Comparison of ENCODE assay signal across 36 cellular contexts in genomic region chr1:175019524-175019923, GRCh38. TPM values are rescaled to one million over a fixed set of nuclear protein-coding genes. Genes with fewer than 3 reads are reported as not detected.
"Had no signal": no experiment of that assay in that cellular context is flagged by ENCODE, and none has a peak within 500 bp of the region (broad histone marks: within the 10 kb centered on the region; RNA-seq: fewer than 3 reads in every experiment).

No MANE protein-coding gene starts in this region.

- H3K9me3 Mint-ChIP-seq: activated CD4-positive, alpha-beta memory T cell treated with anti-CD3 and anti-CD28 coated beads for 36 hours; activated naive CD8-positive, alpha-beta T cell treated with anti-CD3 and anti-CD28 coated beads, Interleukin-2, amount 10 ng/mL, durations not matched to agents 7 days and 5 days; activated T-cell treated with anti-CD3 and anti-CD28 coated beads, Interleukin-2, amount 50 U/mL, for 72 hours; activated T-helper 17 cell treated with anti-CD3 and anti-CD28 coated beads, Interleukin-2, amount 50 U/mL, for 72 hours; T-helper 1 cell treated with Interleukin-12 subunit alpha and Interleukin-12 subunit beta and Interleukin-4 antibody, amounts not matched to agents 30 μg/mL and 1 μg/mL, for 36 hours had no signal

- DNase-seq: activated B cell treated with CpG ODN at 0.5 μM for 24 hours; activated CD4-positive, alpha-beta memory T cell treated with anti-CD3 and anti-CD28 coated beads for 36 hours; activated CD4-positive, alpha-beta T cell treated with anti-CD3 and anti-CD28 coated beads for 4 hours; activated CD4-positive, alpha-beta T cell treated with anti-CD3 and anti-CD28 coated beads, Interleukin-2, amount 10 ng/mL, durations not matched to agents 24 days and 14 days; activated CD4-positive, alpha-beta T cell treated with anti-CD3 and anti-CD28 coated beads, Interleukin-2, amount 50 U/mL, for 1 hour; activated CD4-positive, alpha-beta T cell treated with anti-CD3 and anti-CD28 coated beads, Interleukin-2, amount 50 U/mL, for 4 hours; activated CD4-positive, CD25-positive, alpha-beta regulatory T cell treated with anti-CD3 and anti-CD28 coated beads, Interleukin-2, amount 50 U/mL, for 72 hours; activated CD8-positive, alpha-beta memory T cell treated with anti-CD3 and anti-CD28 coated beads, Interleukin-2, amount 50 U/mL, for 4 hours; activated effector memory CD4-positive, alpha-beta T cell treated with anti-CD3 and anti-CD28 coated beads, Interleukin-2, amount 50 U/mL, for 16 hours; activated gamma-delta T cell treated with Interleukin-2 at 50 U/mL for 16 hours; activated naive CD4-positive, alpha-beta T cell; activated naive CD4-positive, alpha-beta T cell treated with anti-CD3 and anti-CD28 coated beads for 36 hours; activated naive CD4-positive, alpha-beta T cell treated with anti-CD3 and anti-CD28 coated beads, Interleukin-2, amount 50 U/mL, for 16 hours; activated naive CD8-positive, alpha-beta T cell treated with anti-CD3 and anti-CD28 coated beads, Interleukin-2, amount 10 ng/mL, durations not matched to agents 7 days and 5 days; activated T-cell treated with anti-CD3 and anti-CD28 coated beads for 4 hours; activated T-cell treated with anti-CD3 and anti-CD28 coated beads, Interleukin-2, amount 50 U/mL, for 1 hour; activated T-cell treated with anti-CD3 and anti-CD28 coated beads, Interleukin-2, amount 50 U/mL, for 72 hours; adrenal gland; amniotic stem cell; aorta; body of pancreas; brain microvascular endothelial cell; central memory CD4-positive, alpha-beta T cell; SW 1271; T-helper 1 cell; T-helper 2 cell; T-helper 9 cell had no signal

- H3K36me3 ChIP-seq: breast epithelium had no signal

- FAIRE-seq: astrocyte had no signal

- H3K9me3 ChIP-seq: adrenal gland, body of pancreas, breast epithelium had no signal

- ATAC-seq: activated naive CD4-positive, alpha-beta T cell treated with anti-CD3 and anti-CD28 coated beads, Interleukin-2, amount 50 U/mL, for 72 hours; activated T-cell treated with anti-CD3 and anti-CD28 coated beads, Interleukin-2, amount 50 U/mL, for 72 hours; activated T-helper 17 cell treated with anti-CD3 and anti-CD28 coated beads, Interleukin-2, amount 50 U/mL, for 72 hours; body of pancreas had no signal

- H3K27me3 Mint-ChIP-seq: activated B cell treated with CpG ODN at 0.5 μM for 24 hours; activated CD4-positive, alpha-beta memory T cell treated with anti-CD3 and anti-CD28 coated beads for 36 hours; activated CD4-positive, alpha-beta T cell treated with anti-CD3 and anti-CD28 coated beads, Interleukin-2, amount 10 ng/mL, durations not matched to agents 24 days and 14 days; activated naive CD8-positive, alpha-beta T cell treated with anti-CD3 and anti-CD28 coated beads, Interleukin-2, amount 10 ng/mL, durations not matched to agents 7 days and 5 days; activated T-helper 17 cell treated with anti-CD3 and anti-CD28 coated beads, Interleukin-2, amount 50 U/mL, for 72 hours had no signal

- H3K4me3 Mint-ChIP-seq: activated B cell treated with CpG ODN at 0.5 μM for 24 hours; activated CD4-positive, alpha-beta memory T cell treated with anti-CD3 and anti-CD28 coated beads for 36 hours; activated CD4-positive, alpha-beta T cell treated with anti-CD3 and anti-CD28 coated beads, Interleukin-2, amount 10 ng/mL, durations not matched to agents 24 days and 14 days; activated naive CD4-positive, alpha-beta T cell treated with anti-CD3 and anti-CD28 coated beads for 36 hours; activated naive CD8-positive, alpha-beta T cell treated with anti-CD3 and anti-CD28 coated beads, Interleukin-2, amount 10 ng/mL, durations not matched to agents 7 days and 5 days; activated T-cell treated with anti-CD3 and anti-CD28 coated beads, Interleukin-2, amount 50 U/mL, for 72 hours; activated T-helper 1 cell treated with anti-CD3 and anti-CD28 coated beads, Interleukin-12 subunit alpha, Interleukin-12 subunit beta, Interleukin-2, Interleukin-4 antibody, amounts not matched to agents 30 ng/mL and 10 ng/mL and 1 ng/mL, durations not matched to agents 14 hours and 24 hours and 36 hours; activated T-helper 17 cell treated with anti-CD3 and anti-CD28 coated beads, Interleukin-2, amount 50 U/mL, for 72 hours; T-helper 1 cell treated with Interleukin-12 subunit alpha and Interleukin-12 subunit beta and Interleukin-4 antibody, amounts not matched to agents 30 μg/mL and 1 μg/mL, for 36 hours; T-helper 2 cell treated with Interferon-gamma antibody and Interleukin-4, amounts not matched to agents 5 μg/mL and 100 μg/mL, for 36 hours had no signal

- H3K4me3 ChIP-seq: adrenal gland, body of pancreas, breast epithelium had no signal

- H3K27ac ChIP-seq: adrenal gland, body of pancreas, brain microvascular endothelial cell, breast epithelium, VCaP had no signal

- H3K27ac Mint-ChIP-seq: activated B cell treated with CpG ODN at 0.5 μM for 24 hours; activated CD4-positive, alpha-beta memory T cell treated with anti-CD3 and anti-CD28 coated beads for 36 hours; activated CD4-positive, alpha-beta T cell treated with anti-CD3 and anti-CD28 coated beads, Interleukin-2, amount 10 ng/mL, durations not matched to agents 24 days and 14 days; activated naive CD8-positive, alpha-beta T cell treated with anti-CD3 and anti-CD28 coated beads, Interleukin-2, amount 10 ng/mL, durations not matched to agents 7 days and 5 days; activated T-helper 1 cell treated with anti-CD3 and anti-CD28 coated beads, Interleukin-12 subunit alpha, Interleukin-12 subunit beta, Interleukin-2, Interleukin-4 antibody, amounts not matched to agents 30 ng/mL and 10 ng/mL and 1 ng/mL, durations not matched to agents 14 hours and 24 hours and 36 hours; activated T-helper 17 cell treated with anti-CD3 and anti-CD28 coated beads, Interleukin-2, amount 50 U/mL, for 72 hours; T-helper 1 cell treated with Interleukin-12 subunit alpha and Interleukin-12 subunit beta and Interleukin-4 antibody, amounts not matched to agents 30 μg/mL and 1 μg/mL, for 36 hours; T-helper 2 cell treated with Interferon-gamma antibody and Interleukin-4, amounts not matched to agents 5 μg/mL and 100 μg/mL, for 36 hours had no signal

- H3K27me3 ChIP-seq: adrenal gland, body of pancreas, brain microvascular endothelial cell, breast epithelium had no signal

- H3K4me1 ChIP-seq: breast epithelium had no signal

RNA-seq across cellular contexts. Expression of gene TNN, which starts 48.1 kb away (rescaled TPM):
- total RNA-seq: activated B cell treated with CpG ODN at 0.5 μM for 24 hours; activated CD4-positive, alpha-beta T cell treated with anti-CD3 and anti-CD28 coated beads, Interleukin-2, amount 10 ng/mL, durations not matched to agents 24 days and 14 days; activated naive CD4-positive, alpha-beta T cell treated with anti-CD3 and anti-CD28 coated beads for 36 hours; activated naive CD4-positive, alpha-beta T cell treated with anti-CD3 and anti-CD28 coated beads, Interleukin-2, amount 50 U/mL, for 72 hours; activated naive CD8-positive, alpha-beta T cell treated with anti-CD3 and anti-CD28 coated beads, Interleukin-2, amount 10 ng/mL, durations not matched to agents 7 days and 5 days; activated T-cell treated with anti-CD3 and anti-CD28 coated beads, Interleukin-2, amount 50 U/mL, for 72 hours; activated T-helper 1 cell treated with anti-CD3 and anti-CD28 coated beads, Interleukin-12 subunit alpha, Interleukin-12 subunit beta, Interleukin-2, Interleukin-4 antibody, amounts not matched to agents 30 ng/mL and 10 ng/mL and 1 ng/mL, durations not matched to agents 14 hours and 24 hours and 36 hours; activated T-helper 17 cell treated with anti-CD3 and anti-CD28 coated beads, Interleukin-2, amount 50 U/mL, for 72 hours; cardiac septum had no signal
